In the genomic region with DNA sequence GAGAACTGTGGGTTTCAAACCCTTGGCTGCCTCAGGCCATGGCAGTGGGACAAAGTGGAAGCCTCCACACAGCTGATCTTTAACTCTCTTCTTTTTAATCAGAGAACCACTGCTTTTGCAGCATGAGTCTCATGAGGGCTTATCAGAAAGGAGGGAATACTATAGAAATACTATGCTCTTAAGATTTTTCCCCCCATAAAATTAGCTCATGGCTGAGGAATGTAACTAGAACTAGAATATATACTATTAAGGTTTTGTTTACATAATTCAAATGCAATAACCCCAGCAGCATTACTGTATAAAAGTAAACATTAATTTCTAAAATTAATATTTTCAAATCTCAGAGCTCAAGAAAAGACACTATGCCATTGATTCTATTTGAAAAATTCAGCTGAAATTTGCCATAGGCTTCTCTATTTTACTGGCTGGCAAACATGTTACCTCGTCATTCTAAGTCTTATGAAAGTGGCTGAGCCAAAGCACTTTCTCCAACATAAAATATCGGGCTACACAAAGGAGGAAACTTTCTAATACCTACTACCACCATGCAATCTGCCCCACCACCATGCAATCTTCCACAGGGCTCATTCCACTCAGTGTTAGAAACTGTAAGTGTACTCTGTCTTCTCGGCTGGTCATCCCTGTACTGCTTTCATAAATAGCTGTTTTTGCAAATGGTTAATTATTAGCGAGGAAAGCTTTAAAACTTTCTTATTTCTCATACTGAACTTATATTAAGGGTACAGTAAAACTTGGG, we compare ENCODE assay signal across 36 cellular contexts. TPM values are rescaled to one million over a fixed set of nuclear protein-coding genes. Genes with fewer than 3 reads are reported as not detected.
"Had no signal": no experiment of that assay in that cellular context is flagged by ENCODE, and none has a peak within 500 bp of the region (broad histone marks: within the 10 kb centered on the region; RNA-seq: fewer than 3 reads in every experiment).

No MANE protein-coding gene starts in this region.

- H3K27me3 ChIP-seq: ascending aorta, cardiac muscle cell, MG63 had no signal

- H3K9me3 Mint-ChIP-seq: activated CD4-positive, alpha-beta T cell treated with anti-CD3 and anti-CD28 coated beads, Interleukin-2, amount 10 ng/mL, durations not matched to agents 24 days and 14 days; activated CD8-positive, alpha-beta T cell treated with anti-CD3 and anti-CD28 coated beads for 36 hours; activated naive CD4-positive, alpha-beta T cell treated with anti-CD3 and anti-CD28 coated beads, Interleukin-2, amount 50 U/mL, for 24 hours; activated naive CD8-positive, alpha-beta T cell treated with anti-CD3 and anti-CD28 coated beads, Interleukin-2, amount 10 ng/mL, durations not matched to agents 7 days and 5 days; activated T-cell treated with anti-CD3 and anti-CD28 coated beads, Interleukin-2, amount 50 U/mL, for 72 hours; activated T-helper 17 cell treated with anti-CD3 and anti-CD28 coated beads, Interleukin-2, amount 50 U/mL, for 72 hours; central memory CD8-positive, alpha-beta T cell had no signal

- H3K36me3 Mint-ChIP-seq: activated naive CD8-positive, alpha-beta T cell treated with anti-CD3 and anti-CD28 coated beads, Interleukin-2, amount 10 ng/mL, durations not matched to agents 7 days and 5 days had no signal

- H3K27me3 Mint-ChIP-seq: activated CD4-positive, alpha-beta T cell treated with anti-CD3 and anti-CD28 coated beads, Interleukin-2, amount 10 ng/mL, durations not matched to agents 24 days and 14 days; activated CD8-positive, alpha-beta T cell treated with anti-CD3 and anti-CD28 coated beads for 36 hours; activated naive CD4-positive, alpha-beta T cell treated with anti-CD3 and anti-CD28 coated beads, Interleukin-2, amount 50 U/mL, for 24 hours; activated naive CD8-positive, alpha-beta T cell treated with anti-CD3 and anti-CD28 coated beads, Interleukin-2, amount 10 ng/mL, durations not matched to agents 7 days and 5 days; activated T-helper 17 cell treated with anti-CD3 and anti-CD28 coated beads, Interleukin-2, amount 50 U/mL, for 72 hours; central memory CD8-positive, alpha-beta T cell had no signal

- H3K4me3 ChIP-seq: ascending aorta, cardiac muscle cell, MG63, PC-9 had no signal

- H3K4me3 Mint-ChIP-seq: activated CD4-positive, alpha-beta T cell treated with anti-CD3 and anti-CD28 coated beads, Interleukin-2, amount 10 ng/mL, durations not matched to agents 24 days and 14 days; activated CD8-positive, alpha-beta T cell treated with anti-CD3 and anti-CD28 coated beads for 36 hours; activated naive CD4-positive, alpha-beta T cell treated with anti-CD3 and anti-CD28 coated beads, Interleukin-2, amount 50 U/mL, for 24 hours; activated naive CD8-positive, alpha-beta T cell treated with anti-CD3 and anti-CD28 coated beads, Interleukin-2, amount 10 ng/mL, durations not matched to agents 7 days and 5 days; activated T-cell treated with anti-CD3 and anti-CD28 coated beads, Interleukin-2, amount 50 U/mL, for 72 hours; activated T-helper 17 cell treated with anti-CD3 and anti-CD28 coated beads, Interleukin-2, amount 50 U/mL, for 72 hours; central memory CD8-positive, alpha-beta T cell had no signal

- H3K27ac ChIP-seq: ascending aorta, cardiac muscle cell, PC-9, RWPE1, WERI-Rb-1 had no signal

- H3K9me3 ChIP-seq: ascending aorta, MG63 had no signal

- ATAC-seq: activated CD8-positive, alpha-beta T cell treated with anti-CD3 and anti-CD28 coated beads for 36 hours; activated T-cell treated with anti-CD3 and anti-CD28 coated beads, Interleukin-2, amount 50 U/mL, for 72 hours; activated T-helper 17 cell treated with anti-CD3 and anti-CD28 coated beads, Interleukin-2, amount 50 U/mL, for 72 hours; Right ventricle myocardium inferior had no signal

- H3K4me1 Mint-ChIP-seq: activated CD4-positive, alpha-beta T cell treated with anti-CD3 and anti-CD28 coated beads, Interleukin-2, amount 10 ng/mL, durations not matched to agents 24 days and 14 days; activated naive CD4-positive, alpha-beta T cell treated with anti-CD3 and anti-CD28 coated beads, Interleukin-2, amount 50 U/mL, for 24 hours; activated naive CD8-positive, alpha-beta T cell treated with anti-CD3 and anti-CD28 coated beads, Interleukin-2, amount 10 ng/mL, durations not matched to agents 7 days and 5 days; activated T-helper 17 cell treated with anti-CD3 and anti-CD28 coated beads, Interleukin-2, amount 50 U/mL, for 72 hours; central memory CD8-positive, alpha-beta T cell had no signal

- DNase-seq: activated CD4-positive, alpha-beta T cell treated with anti-CD3 and anti-CD28 coated beads, Interleukin-2, amount 10 ng/mL, durations not matched to agents 24 days and 14 days; activated CD4-positive, alpha-beta T cell treated with anti-CD3 and anti-CD28 coated beads, Interleukin-2, amount 50 U/mL, for 4 hours; activated CD4-positive, CD25-positive, alpha-beta regulatory T cell; activated CD8-positive, alpha-beta T cell treated with anti-CD3 and anti-CD28 coated beads for 36 hours; activated effector memory CD4-positive, alpha-beta T cell treated with anti-CD3 and anti-CD28 coated beads, Interleukin-2, amount 50 U/mL, for 16 hours; activated naive CD4-positive, alpha-beta T cell; activated naive CD8-positive, alpha-beta T cell treated with anti-CD3 and anti-CD28 coated beads, Interleukin-2, amount 10 ng/mL, durations not matched to agents 7 days and 5 days; activated T-cell treated with anti-CD3 and anti-CD28 coated beads, Interleukin-2, amount 50 U/mL, for 1 hour; activated T-cell treated with anti-CD3 and anti-CD28 coated beads, Interleukin-2, amount 50 U/mL, for 72 hours; amygdala; MG63; NCI-H1048; NCI-H1105 treated with DMSO at 0.1 percent for 48 hours; NCI-H1436; NCI-H1694; NCI-H1930; NCI-H2107; NCI-H2171; NCI-H510A; NCI-H526; NCI-H748 treated with DMSO at 0.1 percent for 48 hours; NK-92 treated with Interleukin-12 subunit alpha and Interleukin-12 subunit beta, amount 100 ng/mL, for 24 hours; PC-9; SIG-M5; SW 1271; T-helper 1 cell; T-helper 2 cell; T-helper 9 cell; WERI-Rb-1 had no signal

- H3K4me1 ChIP-seq: ascending aorta had no signal

- H2AFZ ChIP-seq: PC-9 had no signal

- H3K27ac Mint-ChIP-seq: activated CD4-positive, alpha-beta T cell treated with anti-CD3 and anti-CD28 coated beads, Interleukin-2, amount 10 ng/mL, durations not matched to agents 24 days and 14 days; activated CD8-positive, alpha-beta T cell treated with anti-CD3 and anti-CD28 coated beads for 36 hours; activated naive CD4-positive, alpha-beta T cell treated with anti-CD3 and anti-CD28 coated beads, Interleukin-2, amount 50 U/mL, for 24 hours; activated naive CD8-positive, alpha-beta T cell treated with anti-CD3 and anti-CD28 coated beads, Interleukin-2, amount 10 ng/mL, durations not matched to agents 7 days and 5 days; activated T-cell treated with anti-CD3 and anti-CD28 coated beads, Interleukin-2, amount 50 U/mL, for 72 hours; activated T-helper 17 cell treated with anti-CD3 and anti-CD28 coated beads, Interleukin-2, amount 50 U/mL, for 72 hours had no signal

- H3K4me2 ChIP-seq: PC-9 had no signal

RNA-seq across cellular contexts. Expression of a gene that starts 45.6 kb away (rescaled TPM):
- total RNA-seq: ascending aorta had no signal
